8 cellular contexts compared by ENCODE assay signal in the genomic region with DNA sequence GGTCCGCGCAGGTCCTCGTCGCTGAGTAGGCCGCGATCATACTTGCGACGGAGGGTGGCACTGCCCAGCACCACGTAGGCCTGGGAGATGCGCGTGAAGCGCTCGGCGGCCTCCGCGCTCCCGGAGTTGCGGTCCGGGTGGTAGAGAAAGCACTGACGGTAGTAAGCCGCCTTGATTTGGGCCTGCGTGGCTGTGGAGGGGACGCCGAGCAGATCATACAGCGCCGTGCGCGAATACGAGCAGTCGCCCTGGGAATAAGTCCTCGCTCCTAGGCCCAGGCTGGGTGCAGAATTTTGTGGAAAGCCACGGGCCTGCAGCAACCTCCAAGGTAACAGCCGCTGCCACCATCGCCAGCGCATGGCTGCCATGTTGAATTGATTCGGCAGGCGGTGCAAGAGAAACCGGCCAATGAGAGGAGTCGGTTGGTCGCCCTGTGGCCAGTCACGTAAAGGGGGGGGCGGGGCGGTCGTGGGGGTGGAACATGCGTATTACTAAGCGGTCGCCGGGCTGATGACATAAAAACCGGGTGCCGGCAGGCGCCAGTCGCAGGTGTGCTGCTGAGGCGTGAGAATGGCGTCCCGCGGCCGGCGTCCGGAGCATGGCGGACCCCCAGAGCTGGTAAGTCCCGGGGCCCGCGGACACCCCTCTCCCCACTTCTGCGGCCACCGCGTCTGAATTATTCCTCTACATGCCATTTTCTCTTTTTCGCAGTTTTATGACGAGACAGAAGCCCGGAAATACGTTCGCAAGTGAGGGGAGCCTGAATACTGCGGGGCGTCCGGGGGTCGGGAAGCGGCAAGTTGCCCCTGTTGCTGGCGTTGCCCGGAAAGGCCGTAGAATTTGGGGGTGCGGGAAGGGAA. TPM values are rescaled to one million over a fixed set of nuclear protein-coding genes. Genes with fewer than 3 reads are reported as not detected.
DNase-seq lines count a peak whose midpoint lies in the region; ATAC-seq, FAIRE-seq and TF ChIP-seq lines count a peak whose summit lies in the region.

A gene with protein sequence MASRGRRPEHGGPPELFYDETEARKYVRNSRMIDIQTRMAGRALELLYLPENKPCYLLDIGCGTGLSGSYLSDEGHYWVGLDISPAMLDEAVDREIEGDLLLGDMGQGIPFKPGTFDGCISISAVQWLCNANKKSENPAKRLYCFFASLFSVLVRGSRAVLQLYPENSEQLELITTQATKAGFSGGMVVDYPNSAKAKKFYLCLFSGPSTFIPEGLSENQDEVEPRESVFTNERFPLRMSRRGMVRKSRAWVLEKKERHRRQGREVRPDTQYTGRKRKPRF (plus strand): TSS at position 542 of the 860 bp plus-strand sequence. CDS start 29 bp downstream, at position 571.
A gene (minus strand): TSS at position 398 of the 860 bp plus-strand sequence. CDS start 30 bp downstream, at position 368.

- H3K79me2 ChIP-seq in DOHH2 (ENCODE audit: control insufficient read depth, low read length) (peaks cover 91% of the 10 kb centered on the region), GM23248 (ENCODE audit: insufficient read depth) (peaks cover 87% of the 10 kb centered on the region), Karpas-422 (ENCODE audit: low read length) (peaks cover 68% of the 10 kb centered on the region), fibroblast of lung (ENCODE audit: control insufficient read depth, insufficient read depth, low read length) (peaks cover 41% of the 10 kb centered on the region)

- H3K27me3 ChIP-seq in DOHH2 (ENCODE audit: control insufficient read depth, low read length) = no peaks in the 10 kb centered on the region
- no peaks in the 10 kb centered on the region for H3K27me3 ChIP-seq in GM23248 (replicated peaks; ENCODE audit: insufficient read depth)
- no peaks in the 10 kb centered on the region for H3K27me3 ChIP-seq in Karpas-422 (ENCODE audit: low read length)
- H3K27me3 ChIP-seq in fibroblast of lung (ENCODE audit: control insufficient read depth, insufficient read depth, low read length) = no peaks in the 10 kb centered on the region

- peak within 1 kb of the TSS; percentile 43 for H3K27ac ChIP-seq in DOHH2 (ENCODE audit: low read depth, low read length)
- peak within 1 kb of the TSS; percentile 86 for H3K27ac ChIP-seq in GM23248
- H3K27ac ChIP-seq in Karpas-422 (ENCODE audit: low read length) = peak within 1 kb of the TSS; percentile 24; the same call in 1 of the 2 replicates
- H3K27ac ChIP-seq in fibroblast of lung (ENCODE audit: insufficient read depth, low read length) = peak within 1 kb of the TSS; percentile 92

- H3K4me1 ChIP-seq in DOHH2 (ENCODE audit: control insufficient read depth, low read length) = peaks cover 26% of the 10 kb centered on the region
- H3K4me1 ChIP-seq in GM23248 (ENCODE audit: insufficient read depth) = peaks cover 12% of the 10 kb centered on the region
- peaks cover 25% of the 10 kb centered on the region for H3K4me1 ChIP-seq in Karpas-422 (ENCODE audit: low read length)
- peaks cover 6% of the 10 kb centered on the region for H3K4me1 ChIP-seq in fibroblast of lung (ENCODE audit: control insufficient read depth, extremely low read depth, insufficient read depth, low read length)

- POLR2A ChIA-PET in naive thymus-derived CD8-positive, alpha-beta T cell (lab: Charles Lee) = interaction anchor here (0.6 to 1.0 kb wide), 3 partner anchors 18 to 527 kb away, joined by 3 read pairs; a partner anchor contains a TSS

- peak; percentile 98 for DNase-seq in GM23248
- DNase-seq in Karpas-422 = peak; percentile 97
- peak; percentile 91 for DNase-seq in RCC 7860 (ENCODE audit: low spot score)
- peak; percentile 87 for DNase-seq in activated T-helper 1 cell treated with anti-CD3 and anti-CD28 coated beads, Interleukin-12 subunit alpha, Interleukin-12 subunit beta, Interleukin-2, Interleukin-4 antibody, amounts not matched to agents 30 ng/mL and 10 ng/mL and 1 ng/mL, durations not matched to agents 14 hours and 24 hours and 36 hours (ENCODE audit: low spot score)
- peak; percentile 95 for DNase-seq in fibroblast of lung (ENCODE audit: low read depth in 2 of 2)
- DNase-seq in naive thymus-derived CD8-positive, alpha-beta T cell = peak; percentile 87 to 98 (median 93)
- peak; percentile 86 for DNase-seq in stimulated activated naive B cell treated with anti-CD40 and anti-IgM and Interleukin-4, amounts not matched to agents 10 μg/mL and 1 μg/mL and 100 μg/mL, for 72 hours

- TF ChIP-seq CTCF in DOHH2 (IDR thresholded peaks at IDR 0.05; ENCODE audit: low read depth, low read length, poor library complexity, severe bottlenecking) (no peak), fibroblast of lung (conservative IDR thresholded peaks at IDR 0.05 in 1 of 2, IDR thresholded peaks at IDR 0.05 in 1 of 2; ENCODE audit: low read depth in 1 of 2, low read length in 2 of 2) (no peak)

- H3K27me3 Mint-ChIP-seq in activated T-helper 1 cell treated with anti-CD3 and anti-CD28 coated beads, Interleukin-12 subunit alpha, Interleukin-12 subunit beta, Interleukin-2, Interleukin-4 antibody, amounts not matched to agents 30 ng/mL and 10 ng/mL and 1 ng/mL, durations not matched to agents 14 hours and 24 hours and 36 hours (ENCODE audit: insufficient read depth) = no peaks in the 10 kb centered on the region
- H3K27me3 Mint-ChIP-seq in naive thymus-derived CD8-positive, alpha-beta T cell = no peaks in the 10 kb centered on the region
- no peaks in the 10 kb centered on the region for H3K27me3 Mint-ChIP-seq in stimulated activated naive B cell treated with anti-CD40 and anti-IgM and Interleukin-4, amounts not matched to agents 10 μg/mL and 1 μg/mL and 100 μg/mL, for 72 hours

- 1 to 2% methylated on average over 65 to 67 of the region's 80 CpGs for WGBS in GM23248 (ENCODE audit: low coverage in 1 of 2, low lambda C conversion rate in 2 of 2, missing lambda C conversion rate in 2 of 2), 2 experiments

- H3K36me3 Mint-ChIP-seq in activated T-helper 1 cell treated with anti-CD3 and anti-CD28 coated beads, Interleukin-12 subunit alpha, Interleukin-12 subunit beta, Interleukin-2, Interleukin-4 antibody, amounts not matched to agents 30 ng/mL and 10 ng/mL and 1 ng/mL, durations not matched to agents 14 hours and 24 hours and 36 hours (ENCODE audit: low read depth) = peaks cover 21% of the 10 kb centered on the region
- H3K36me3 Mint-ChIP-seq in naive thymus-derived CD8-positive, alpha-beta T cell = peaks cover 0 to 43% (median 9%) of the 10 kb centered on the region in 3 donors
- H3K36me3 Mint-ChIP-seq in stimulated activated naive B cell treated with anti-CD40 and anti-IgM and Interleukin-4, amounts not matched to agents 10 μg/mL and 1 μg/mL and 100 μg/mL, for 72 hours = peaks cover 19 to 33% of the 10 kb centered on the region in 2 donors

- H4K20me1 ChIP-seq in DOHH2 (ENCODE audit: control insufficient read depth, insufficient read depth, low read depth, low read length) = 0 out of 2 replicates have a peak, but pooled peaks cover 3% of the 10 kb centered on the region
- H4K20me1 ChIP-seq in GM23248 (ENCODE audit: insufficient read depth) = no peaks in the 10 kb centered on the region; the same call in 1 of the 2 replicates
- no peaks in the 10 kb centered on the region; the same call in 1 of the 2 replicates for H4K20me1 ChIP-seq in Karpas-422 (ENCODE audit: insufficient read depth, low read depth, low read length)
- no peaks in the 10 kb centered on the region for H4K20me1 ChIP-seq in fibroblast of lung (ENCODE audit: control insufficient read depth, extremely low read depth, insufficient read depth, low read length)

- peak; percentile 96 to 97 for ATAC-seq in naive thymus-derived CD8-positive, alpha-beta T cell
- peak; percentile 95 to 96 for ATAC-seq in stimulated activated naive B cell treated with anti-CD40 and anti-IgM and Interleukin-4, amounts not matched to agents 10 μg/mL and 1 μg/mL and 100 μg/mL, for 72 hours (replicated peaks)

- peak within 1 kb of the TSS; percentile 99 for H2AFZ ChIP-seq in GM23248
- H2AFZ ChIP-seq in Karpas-422 (ENCODE audit: low read length) = peak within 1 kb of the TSS; percentile 98
- peak within 1 kb of the TSS; percentile 97 for H2AFZ ChIP-seq in fibroblast of lung (ENCODE audit: low read length)

- no peaks in the 10 kb centered on the region for H3F3A ChIP-seq in DOHH2 (ENCODE audit: control insufficient read depth, insufficient read depth)
- H3F3A ChIP-seq in GM23248 (ENCODE audit: insufficient read depth) = no peaks in the 10 kb centered on the region

- peaks cover 55% of the 10 kb centered on the region for H3K36me3 ChIP-seq in DOHH2 (ENCODE audit: control insufficient read depth, low read length)
- peaks cover 3% of the 10 kb centered on the region; the same call in 1 of the 2 replicates for H3K36me3 ChIP-seq in GM23248 (ENCODE audit: low read depth)
- H3K36me3 ChIP-seq in Karpas-422 (ENCODE audit: insufficient read depth, low read length) = peaks cover 9% of the 10 kb centered on the region; the same call in 1 of the 2 replicates
- peaks cover 4% of the 10 kb centered on the region for H3K36me3 ChIP-seq in fibroblast of lung (ENCODE audit: control insufficient read depth, insufficient read depth, low read length)

- peak within 1 kb of the TSS; percentile 92 for H3K9ac ChIP-seq in GM23248
- H3K9ac ChIP-seq in Karpas-422 (ENCODE audit: low read length) = peak within 1 kb of the TSS; percentile 99
- H3K9ac ChIP-seq in fibroblast of lung (ENCODE audit: insufficient read depth, low read length) = peak within 1 kb of the TSS; percentile 88

- H3K9me2 ChIP-seq in DOHH2 (replicated peaks; ENCODE audit: control insufficient read depth, low read length) (no peaks in the 10 kb centered on the region), GM23248 (ENCODE audit: insufficient read depth) (no peaks in the 10 kb centered on the region), Karpas-422 (replicated peaks; ENCODE audit: insufficient read depth, low read length) (no peaks in the 10 kb centered on the region)

- intact Hi-C loops in activated T-helper 1 cell treated with anti-CD3 and anti-CD28 coated beads, Interleukin-12 subunit alpha, Interleukin-12 subunit beta, Interleukin-2, Interleukin-4 antibody, amounts not matched to agents 30 ng/mL and 10 ng/mL and 1 ng/mL, durations not matched to agents 14 hours and 24 hours and 36 hours (cut with micrococcal nuclease) = loop anchor here (1.0 to 10.0 kb wide), 10 partner anchors 16 to 492 kb away; a partner anchor contains a TSS

- FAIRE-seq in RCC 7860 (lab: Jason Lieb, UNC) = no peak

- no peaks in the 10 kb centered on the region for H3K9me3 Mint-ChIP-seq in activated T-helper 1 cell treated with anti-CD3 and anti-CD28 coated beads, Interleukin-12 subunit alpha, Interleukin-12 subunit beta, Interleukin-2, Interleukin-4 antibody, amounts not matched to agents 30 ng/mL and 10 ng/mL and 1 ng/mL, durations not matched to agents 14 hours and 24 hours and 36 hours
- no peaks in the 10 kb centered on the region for H3K9me3 Mint-ChIP-seq in naive thymus-derived CD8-positive, alpha-beta T cell
- H3K9me3 Mint-ChIP-seq in stimulated activated naive B cell treated with anti-CD40 and anti-IgM and Interleukin-4, amounts not matched to agents 10 μg/mL and 1 μg/mL and 100 μg/mL, for 72 hours = no peaks in the 10 kb centered on the region

- H3K4me3 ChIP-seq in DOHH2 (ENCODE audit: low read length) (peak within 1 kb of the TSS; percentile 80), GM23248 (peak within 1 kb of the TSS; percentile 100), Karpas-422 (ENCODE audit: low read length) (peak within 1 kb of the TSS; percentile 100), fibroblast of lung (replicated peaks in 1 of 4; ENCODE audit: control extremely low read depth in 1 of 4, insufficient read depth in 1 of 4, low read depth in 3 of 4, low read length in 4 of 4) (peak within 1 kb of the TSS; percentile 77 to 95 (median 80))

- peak within 1 kb of the TSS; percentile 99 for H3K4me3 Mint-ChIP-seq in activated T-helper 1 cell treated with anti-CD3 and anti-CD28 coated beads, Interleukin-12 subunit alpha, Interleukin-12 subunit beta, Interleukin-2, Interleukin-4 antibody, amounts not matched to agents 30 ng/mL and 10 ng/mL and 1 ng/mL, durations not matched to agents 14 hours and 24 hours and 36 hours
- H3K4me3 Mint-ChIP-seq in naive thymus-derived CD8-positive, alpha-beta T cell = peak within 1 kb of the TSS; percentile 94 to 99 (median 97)
- H3K4me3 Mint-ChIP-seq in stimulated activated naive B cell treated with anti-CD40 and anti-IgM and Interleukin-4, amounts not matched to agents 10 μg/mL and 1 μg/mL and 100 μg/mL, for 72 hours = peak within 1 kb of the TSS; percentile 96 to 98

- in situ Hi-C loops in GM23248 (cut with MboI) = no loop called here

- H3K9me3 ChIP-seq in DOHH2 (ENCODE audit: control insufficient read depth, insufficient read depth, low read length) = no peaks in the 10 kb centered on the region
- H3K9me3 ChIP-seq in GM23248 (ENCODE audit: low read depth) = no peaks in the 10 kb centered on the region
- H3K9me3 ChIP-seq in Karpas-422 (ENCODE audit: low read length) = no peaks in the 10 kb centered on the region
- no peaks in the 10 kb centered on the region for H3K9me3 ChIP-seq in fibroblast of lung (ENCODE audit: control insufficient read depth, insufficient read depth, low read depth, low read length)

- H3K4me2 ChIP-seq in DOHH2 (ENCODE audit: low read length) = peak within 1 kb of the TSS; percentile 94
- peak within 1 kb of the TSS; percentile 99 for H3K4me2 ChIP-seq in GM23248 (ENCODE audit: unreplicated experiment)
- peak within 1 kb of the TSS; percentile 91 for H3K4me2 ChIP-seq in Karpas-422 (ENCODE audit: low read depth, low read length, poor library complexity, severe bottlenecking)
- H3K4me2 ChIP-seq in fibroblast of lung (ENCODE audit: extremely low read depth, insufficient read depth, low read length) = peak within 1 kb of the TSS; percentile 96

- H3K27ac Mint-ChIP-seq in activated T-helper 1 cell treated with anti-CD3 and anti-CD28 coated beads, Interleukin-12 subunit alpha, Interleukin-12 subunit beta, Interleukin-2, Interleukin-4 antibody, amounts not matched to agents 30 ng/mL and 10 ng/mL and 1 ng/mL, durations not matched to agents 14 hours and 24 hours and 36 hours = peak within 1 kb of the TSS; percentile 90
- peak within 1 kb of the TSS; percentile 85 to 99 (median 96) for H3K27ac Mint-ChIP-seq in naive thymus-derived CD8-positive, alpha-beta T cell
- H3K27ac Mint-ChIP-seq in stimulated activated naive B cell treated with anti-CD40 and anti-IgM and Interleukin-4, amounts not matched to agents 10 μg/mL and 1 μg/mL and 100 μg/mL, for 72 hours = peak within 1 kb of the TSS; percentile 99

- peaks cover 26% of the 10 kb centered on the region for H3K4me1 Mint-ChIP-seq in activated T-helper 1 cell treated with anti-CD3 and anti-CD28 coated beads, Interleukin-12 subunit alpha, Interleukin-12 subunit beta, Interleukin-2, Interleukin-4 antibody, amounts not matched to agents 30 ng/mL and 10 ng/mL and 1 ng/mL, durations not matched to agents 14 hours and 24 hours and 36 hours (ENCODE audit: low read depth)
- H3K4me1 Mint-ChIP-seq in naive thymus-derived CD8-positive, alpha-beta T cell = peaks cover 17 to 55% (median 41%) of the 10 kb centered on the region in 4 donors
- H3K4me1 Mint-ChIP-seq in stimulated activated naive B cell treated with anti-CD40 and anti-IgM and Interleukin-4, amounts not matched to agents 10 μg/mL and 1 μg/mL and 100 μg/mL, for 72 hours = peaks cover 22 to 47% of the 10 kb centered on the region in 2 donors

RNA-seq across cellular contexts. Expression of the first gene that starts in this region (rescaled TPM):
- total RNA-seq in GM23248 (2014; rRNA removed; shearing (Covaris generic)) = 36.2 and 48.2 TPM in 2 replicates
- polyA plus RNA-seq in GM23248 (2016; fragmentation: Nextera tagmentation; extraction: Ambion mirVana) (95.1 and 98.5 TPM in 2 replicates), fibroblast of lung (60.1 and 78.4 TPM in 2 replicates)
- total RNA-seq in Karpas-422 (2014; rRNA removed; shearing (Covaris generic); ENCODE audit: low replicate concordance) = 41.9 and 85.9 TPM in 2 replicates
- 128 and 138 TPM in 2 replicates for total RNA-seq in activated T-helper 1 cell treated with anti-CD3 and anti-CD28 coated beads, Interleukin-12 subunit alpha, Interleukin-12 subunit beta, Interleukin-2, Interleukin-4 antibody, amounts not matched to agents 30 ng/mL and 10 ng/mL and 1 ng/mL, durations not matched to agents 14 hours and 24 hours and 36 hours
- 30.8 and 31.9 TPM in 2 replicates for total RNA-seq in fibroblast of lung
- polyA plus RNA-seq in fibroblast of lung (2012) = 55.6 and 70.6 TPM in 2 replicates
- polyA minus RNA-seq in fibroblast of lung (ENCODE audit: low replicate concordance) = 32.7 and 63.0 TPM in 2 replicates
- 10 to 100 TPM; 67.2 to 69.7 TPM for total RNA-seq in naive thymus-derived CD8-positive, alpha-beta T cell
- polyA plus RNA-seq in naive thymus-derived CD8-positive, alpha-beta T cell = 100 to 1,000 TPM; 123 to 139 (median 136) TPM

RNA-seq across cellular contexts. Expression of the second gene that starts in this region (rescaled TPM):
- 5.2 and 5.7 TPM in 2 replicates for total RNA-seq in GM23248 (2014; rRNA removed; shearing (Covaris generic))
- 12.7 and 14.3 TPM in 2 replicates for polyA plus RNA-seq in GM23248 (2016; fragmentation: Nextera tagmentation; extraction: Ambion mirVana)
- total RNA-seq in Karpas-422 (2014; rRNA removed; shearing (Covaris generic); ENCODE audit: low replicate concordance) = 1.3 and 6.1 TPM in 2 replicates
- total RNA-seq in activated T-helper 1 cell treated with anti-CD3 and anti-CD28 coated beads, Interleukin-12 subunit alpha, Interleukin-12 subunit beta, Interleukin-2, Interleukin-4 antibody, amounts not matched to agents 30 ng/mL and 10 ng/mL and 1 ng/mL, durations not matched to agents 14 hours and 24 hours and 36 hours = 11.2 and 11.6 TPM in 2 replicates
- total RNA-seq in fibroblast of lung = 1.8 and 3.8 TPM in 2 replicates
- 7.3 and 7.7 TPM in 2 replicates for polyA plus RNA-seq in fibroblast of lung
- 12.8 and 13.5 TPM in 2 replicates for polyA plus RNA-seq in fibroblast of lung (2012)
- polyA minus RNA-seq in fibroblast of lung (ENCODE audit: low replicate concordance) = 7.7 and 12.3 TPM in 2 replicates
- 10 to 100 TPM; 22.1 to 23.7 TPM for total RNA-seq in naive thymus-derived CD8-positive, alpha-beta T cell
- polyA plus RNA-seq in naive thymus-derived CD8-positive, alpha-beta T cell = 10 to 100 TPM; 10.1 to 13.3 (median 11.9) TPM

Comparison
In these comparisons a context has a peak if more than half of its experiments do, and no peak if none do; other contexts are left out.
1. Peak in every context shown above with its lines: DNase-seq, ATAC-seq, H3K4me3 ChIP-seq and H3K27ac ChIP-seq.
2. H3K27ac ChIP-seq: peak in every context shown above with its lines; median percentile 92 in fibroblast of lung; 86 in GM23248; 43 in DOHH2; 24 in Karpas-422.